13 cellular contexts compared by ENCODE assay signal in genomic region chr12:116590561-116590960, GRCh38. TPM values are rescaled to one million over a fixed set of nuclear protein-coding genes. Genes with fewer than 3 reads are reported as not detected.
DNase-seq lines count a peak whose midpoint lies in the region; ATAC-seq, FAIRE-seq and TF ChIP-seq lines count a peak whose summit lies in the region.
"Had no signal": no experiment of that assay in that cellular context is flagged by ENCODE, and none has a peak within 500 bp of the region (broad histone marks: within the 10 kb centered on the region; RNA-seq: fewer than 3 reads in every experiment).

No MANE protein-coding gene starts in this region.

- TF ChIP-seq CTCF in Loucy (conservative IDR thresholded peaks at IDR 0.05; ENCODE audit: low read length) (peak; percentile 50), osteocyte (IDR thresholded peaks at IDR 0.05) (peak; percentile 19), gastrocnemius medialis (IDR thresholded peaks at IDR 0.05 in 4 of 5, conservative IDR thresholded peaks at IDR 0.05 in 1 of 5) (no peak)

- H3K27me3 Mint-ChIP-seq in osteocyte (ENCODE audit: unreplicated experiment) = no peaks in the 10 kb centered on the region
- H3K27me3 Mint-ChIP-seq in activated naive CD4-positive, alpha-beta T cell treated with anti-CD3 and anti-CD28 coated beads for 36 hours (ENCODE audit: low read depth) = no peaks in the 10 kb centered on the region

- no peaks in the 10 kb centered on the region for H3F3A ChIP-seq in Loucy (ENCODE audit: low read depth)

- H3K9me3 ChIP-seq in Loucy (ENCODE audit: insufficient read depth, low read depth, low read length) (no peaks in the 10 kb centered on the region), gastrocnemius medialis (no peaks in the 10 kb centered on the region)
- H3K9me3 ChIP-seq: suprapubic skin had no signal

- H3K4me3 Mint-ChIP-seq in osteocyte (ENCODE audit: unreplicated experiment) = no peak overlapping the region
- H3K4me3 Mint-ChIP-seq in activated naive CD4-positive, alpha-beta T cell treated with anti-CD3 and anti-CD28 coated beads for 36 hours = no peak overlapping the region

- H3K27ac ChIP-seq in gastrocnemius medialis = no peak overlapping the region
- H3K27ac ChIP-seq: suprapubic skin had no signal

- H3K9me2 ChIP-seq in Loucy (replicated peaks; ENCODE audit: low read depth, low read length) = no peaks in the 10 kb centered on the region

- H3K4me1 ChIP-seq in Loucy (ENCODE audit: insufficient read depth, low read length, poor library complexity, severe bottlenecking) = peaks cover 31% of the 10 kb centered on the region
- peaks cover 9 to 10% of the 10 kb centered on the region in 2 donors for H3K4me1 ChIP-seq in gastrocnemius medialis

- no peak for FAIRE-seq in GM19239 (lab: Jason Lieb, UNC)

- CTCF ChIA-PET in activated naive CD4-positive, alpha-beta T cell treated with anti-CD3 and anti-CD28 coated beads for 36 hours (lab: Charles Lee) = interaction anchor here (0.7 kb wide), 3 partner anchors 31 to 348 kb away, joined by 3 read pairs; no protein-coding TSS in a partner anchor

- H3K79me2 ChIP-seq in Loucy (ENCODE audit: insufficient read depth, low read length) = no peaks in the 10 kb centered on the region

- no peaks in the 10 kb centered on the region for H3K36me3 ChIP-seq in Loucy (ENCODE audit: insufficient read depth, low read length)
- H3K36me3 ChIP-seq in gastrocnemius medialis = no peaks in the 10 kb centered on the region
- H3K36me3 ChIP-seq: suprapubic skin had no signal

- H3K9me3 Mint-ChIP-seq in osteocyte (ENCODE audit: unreplicated experiment) = no peaks in the 10 kb centered on the region
- no peaks in the 10 kb centered on the region for H3K9me3 Mint-ChIP-seq in activated naive CD4-positive, alpha-beta T cell treated with anti-CD3 and anti-CD28 coated beads for 36 hours

- in situ Hi-C loops in gastrocnemius medialis (cut with MboI; ENCODE audit: low sequenced_read_pairs in 4 of 4) = loop anchor here in 2 of 4 donors (10.0 kb wide), 2 partner anchors 46 to 596 kb away; no protein-coding TSS in a partner anchor

- H3K4me3 ChIP-seq in Loucy (ENCODE audit: low read length, poor library complexity, severe bottlenecking) (no peak overlapping the region), gastrocnemius medialis (no peak overlapping the region)
- H3K4me3 ChIP-seq: suprapubic skin had no signal

- H3K27ac Mint-ChIP-seq in osteocyte (ENCODE audit: unreplicated experiment) = no peak overlapping the region
- H3K27ac Mint-ChIP-seq in activated naive CD4-positive, alpha-beta T cell treated with anti-CD3 and anti-CD28 coated beads for 36 hours = no peak overlapping the region

- H4K20me1 ChIP-seq in Loucy (ENCODE audit: insufficient read depth, low read length, poor library complexity, severe bottlenecking) = no peaks in the 10 kb centered on the region

- no peak for TF ChIP-seq POLR2A in gastrocnemius medialis (IDR thresholded peaks at IDR 0.05)

- intact Hi-C loops in activated naive CD4-positive, alpha-beta T cell treated with anti-CD3 and anti-CD28 coated beads for 36 hours (cut with micrococcal nuclease) = no loop called here
- intact Hi-C loops in gastrocnemius medialis (cut with DNase I; ENCODE audit: low total_unique reads) = loop anchor here (10.0 kb wide), 1 partner anchor 446 kb away; no protein-coding TSS in a partner anchor

- H3K4me2 ChIP-seq in Loucy (ENCODE audit: low read depth, low read length, poor library complexity, severe bottlenecking) = no peak overlapping the region

- DNase-seq in EL (peak; percentile 32), SW480 (ENCODE audit: low spot score) (peak; percentile 57), osteocyte (ENCODE audit: extremely low spot score, unreplicated experiment) (no peak), GM19239 (ENCODE audit: insufficient read length, low spot score) (no peak), gastrocnemius medialis (no peak)
- no peak for DNase-seq in activated naive CD4-positive, alpha-beta T cell treated with anti-CD3 and anti-CD28 coated beads for 36 hours
- DNase-seq: activated CD4-positive, CD25-positive, alpha-beta regulatory T cell treated with anti-CD3 and anti-CD28 coated beads, Interleukin-2, amount 50 U/mL, for 72 hours; amniotic stem cell; cortex of kidney; NCI-H1092; occipital lobe had no signal

- no peaks in the 10 kb centered on the region for H3K27me3 ChIP-seq in Loucy (ENCODE audit: insufficient read depth, low read length, poor library complexity, severe bottlenecking)
- H3K27me3 ChIP-seq in gastrocnemius medialis = no peaks in the 10 kb centered on the region
- H3K27me3 ChIP-seq: suprapubic skin had no signal

- H3K36me3 Mint-ChIP-seq in osteocyte (ENCODE audit: unreplicated experiment) = no peaks in the 10 kb centered on the region
- H3K36me3 Mint-ChIP-seq in activated naive CD4-positive, alpha-beta T cell treated with anti-CD3 and anti-CD28 coated beads for 36 hours (ENCODE audit: low read depth) = no peaks in the 10 kb centered on the region

- H3K4me1 Mint-ChIP-seq in osteocyte (ENCODE audit: unreplicated experiment) = peaks cover 46% of the 10 kb centered on the region
- peaks cover 19% of the 10 kb centered on the region for H3K4me1 Mint-ChIP-seq in activated naive CD4-positive, alpha-beta T cell treated with anti-CD3 and anti-CD28 coated beads for 36 hours (ENCODE audit: low read depth)

- no peak overlapping the region for H2AFZ ChIP-seq in Loucy (ENCODE audit: low read length)

- ATAC-seq in gastrocnemius medialis = no peak

- H3K9ac ChIP-seq in Loucy (ENCODE audit: low read depth, low read length, poor library complexity, severe bottlenecking) = no peak overlapping the region

RNA-seq across cellular contexts. Expression of gene MAP1LC3B2, which starts 31.4 kb away (rescaled TPM):
- total RNA-seq in osteocyte = 1.7 and 2.1 TPM in 2 replicates
- 1 to 10 TPM; 1.2 to 1.5 TPM for total RNA-seq in activated naive CD4-positive, alpha-beta T cell treated with anti-CD3 and anti-CD28 coated beads for 36 hours
- total RNA-seq in gastrocnemius medialis = 1 to 10 TPM in 3 of 4 donors, under 1 TPM in 1; 0.68 to 2.5 (median 1.4) TPM

Comparison
In these comparisons a context has a peak if more than half of its experiments do, and no peak if none do; other contexts are left out.
1. DNase-seq: peak in EL (single experiment) and SW480 (single experiment); none in osteocyte (single experiment), activated naive CD4-positive, alpha-beta T cell treated with anti-CD3 and anti-CD28 coated beads for 36 hours (single experiment), GM19239 (single experiment) and gastrocnemius medialis (0 of 2).
2. CTCF ChIP-seq: peak in Loucy (single experiment) and osteocyte (single experiment); none in gastrocnemius medialis (0 of 5).